Comparison of ENCODE assay signal across 8 cellular contexts in genomic region chr22:50562523-50563409, GRCh38. TPM values are rescaled to one million over a fixed set of nuclear protein-coding genes. Genes with fewer than 3 reads are reported as not detected.
DNase-seq lines count a peak whose midpoint lies in the region; ATAC-seq, FAIRE-seq and TF ChIP-seq lines count a peak whose summit lies in the region.

Gene SYCE3, minus strand, starts transcription at chr22:50562919. Its CDS starts 6,514 bp downstream, at chr22:50556405.

- TF ChIP-seq CTCF in A549 (IDR thresholded peaks at IDR 0.05), result peak; percentile 73

- no peak within 1 kb of the TSS for H3K9ac ChIP-seq in iPS-18a (ENCODE audit: low read length)
- H3K9ac ChIP-seq in skeletal muscle tissue (ENCODE audit: low read depth in 1 of 3, low read length in 3 of 3), result peak within 1 kb of the TSS; percentile 83 to 94 (median 91)

- peaks cover 3% of the 10 kb centered on the region for H3K36me3 ChIP-seq in iPS-18a (ENCODE audit: control insufficient read depth, low read depth, low read length)
- peaks cover 3 to 7% (median 3%) of the 10 kb centered on the region in 3 donors for H3K36me3 ChIP-seq in skeletal muscle tissue (ENCODE audit: control insufficient read depth in 3 of 3, insufficient read depth in 3 of 3, low read length in 3 of 3)

- peak; percentile 90 to 97 for ATAC-seq in A549
- peak; percentile 89 for ATAC-seq in HG03064 (IDR thresholded peaks at IDR 0.05; ENCODE audit: low read depth, unreplicated experiment)

- whole genome bisulfite sequencing in A549 (ENCODE audit: missing lambda C conversion rate), result 3% methylated on average over 6 of the region's 61 CpGs

- H3K4me1 ChIP-seq in A549 (no peaks in the 10 kb centered on the region), iPS-18a (ENCODE audit: control insufficient read depth, low read depth, low read length) (no peaks in the 10 kb centered on the region), skeletal muscle tissue (ENCODE audit: control insufficient read depth in 3 of 3, insufficient read depth in 3 of 3, low read length in 3 of 3) (peaks cover 10 to 19% (median 12%) of the 10 kb centered on the region in 3 donors)

- H3K4me3 ChIP-seq in A549, result peak within 1 kb of the TSS; percentile 64
- H3K4me3 ChIP-seq in iPS-18a (ENCODE audit: low read length), result peak within 1 kb of the TSS; percentile 91
- peak within 1 kb of the TSS; percentile 85 to 90 (median 90) for H3K4me3 ChIP-seq in skeletal muscle tissue (ENCODE audit: low read length in 3 of 3)

- no peak for TF ChIP-seq EP300 in A549 (IDR thresholded peaks at IDR 0.05)

- peak within 1 kb of the TSS; percentile 98 for H3K4me2 ChIP-seq in A549

- H3K9me3 ChIP-seq in A549 (no peaks in the 10 kb centered on the region), iPS-18a (ENCODE audit: control insufficient read depth, low read depth, low read length) (no peaks in the 10 kb centered on the region), skeletal muscle tissue (ENCODE audit: control insufficient read depth in 3 of 3, low read length in 3 of 3) (no peaks in the 10 kb centered on the region)

- TF ChIP-seq RAD21 in A549 (conservative IDR thresholded peaks at IDR 0.05 in 1 of 2, IDR thresholded peaks at IDR 0.05 in 1 of 2), result peak; percentile 34 to 62; a peak in 4 of 5 replicates

- H3K27ac ChIP-seq in A549, result peak within 1 kb of the TSS; percentile 76 to 96
- H3K27ac ChIP-seq in iPS-18a (ENCODE audit: low read length), result no peak within 1 kb of the TSS
- peak within 1 kb of the TSS; percentile 90 for H3K27ac ChIP-seq in skeletal muscle tissue (ENCODE audit: low read depth, low read length)

- TF ChIP-seq POLR2A in A549 (IDR thresholded peaks at IDR 0.05; ENCODE audit: low read length), result peak; percentile 35; the same call in 1 of the 2 replicates
- TF ChIP-seq POLR2A in GM18526 (IDR thresholded peaks at IDR 0.05; ENCODE audit: extremely low read depth, insufficient read length), result peak; percentile 61

- H3K27me3 ChIP-seq in iPS-18a (ENCODE audit: control insufficient read depth, insufficient read depth, low read length), result peaks cover 16% of the 10 kb centered on the region
- peaks cover 0 to 3% (median 3%) of the 10 kb centered on the region in 3 donors for H3K27me3 ChIP-seq in skeletal muscle tissue (ENCODE audit: control insufficient read depth in 3 of 3, insufficient read depth in 3 of 3, low read length in 3 of 3)

- POLR2A ChIA-PET in A549 (lab: Yijun Ruan, JAX), result interaction anchor here (1.0 to 1.6 kb wide), 7 partner anchors 17 to 55 kb away, joined by 3 to 8 read pairs (median 3); partner anchors contain the start of genes KLHDC7B, LMF2, NCAPH2 and SCO2

- CTCF ChIA-PET in A549 (lab: Yijun Ruan, JAX), result interaction anchor here (0.7 to 4.8 kb wide), 28 partner anchors 9 to 290 kb away, joined by 3 to 53 read pairs (median 4); partner anchors contain the start of genes ARSA, CHKB, CPT1B and KLHDC7B

- no peak for FAIRE-seq in A549 (lab: Jason Lieb, UNC)

- DNase-seq in A549 (ENCODE audit: low read depth in 1 of 2, low spot score in 1 of 2), result peak; percentile 73 to 91
- peak; percentile 85 for DNase-seq in NCI-H2107 treated with DMSO at 0.1 percent for 48 hours (lab: John Stamatoyannopoulos, UW; ENCODE audit: unreplicated experiment)
- DNase-seq in UCSD-AML1 (lab: John Stamatoyannopoulos, UW; ENCODE audit: unreplicated experiment), result peak; percentile 96
- DNase-seq in brain pericyte (ENCODE audit: low read depth, low spot score), result peak; percentile 41

TF ChIP-seq in A549, 52 proteins besides CTCF, POLR2A, EP300 and RAD21:
- TF ChIP-seq HDAC2 (IDR thresholded peaks at IDR 0.05) (no peak), RARB (CRISPR knock-in tag; IDR thresholded peaks at IDR 0.05) (no peak), NPAS2 (CRISPR knock-in tag; IDR thresholded peaks at IDR 0.05; ENCODE audit: borderline replicate concordance) (no peak), EHF (CRISPR knock-in tag; IDR thresholded peaks at IDR 0.05) (no peak), ZC3H11A (IDR thresholded peaks at IDR 0.05) (no peak), ZSCAN20 (CRISPR knock-in tag; IDR thresholded peaks at IDR 0.05) (no peak), JUN (IDR thresholded peaks at IDR 0.05) (peak in 1 of 2 experiments; percentile 16; a peak in 1 of 5 replicates), JUNB (IDR thresholded peaks at IDR 0.05) (no peak), BHLHE40 (IDR thresholded peaks at IDR 0.05; ENCODE audit: low read depth, low read length) (no peak), SMC3 (IDR thresholded peaks at IDR 0.05) (peak; percentile 49), FOXS1 (CRISPR knock-in tag; IDR thresholded peaks at IDR 0.05) (no peak), MYC (IDR thresholded peaks at IDR 0.05; ENCODE audit: borderline replicate concordance, low read length) (peak; percentile 37; the same call in 1 of the 2 replicates), E2F6 (IDR thresholded peaks at IDR 0.05; ENCODE audit: borderline replicate concordance, low read depth) (0 out of 2 replicates have a peak, but pooled peaks have one; percentile 19), MAX (IDR thresholded peaks at IDR 0.05) (peak; percentile 40; the same call in 1 of the 2 replicates)
- TF ChIP-seq, protein P1, sequence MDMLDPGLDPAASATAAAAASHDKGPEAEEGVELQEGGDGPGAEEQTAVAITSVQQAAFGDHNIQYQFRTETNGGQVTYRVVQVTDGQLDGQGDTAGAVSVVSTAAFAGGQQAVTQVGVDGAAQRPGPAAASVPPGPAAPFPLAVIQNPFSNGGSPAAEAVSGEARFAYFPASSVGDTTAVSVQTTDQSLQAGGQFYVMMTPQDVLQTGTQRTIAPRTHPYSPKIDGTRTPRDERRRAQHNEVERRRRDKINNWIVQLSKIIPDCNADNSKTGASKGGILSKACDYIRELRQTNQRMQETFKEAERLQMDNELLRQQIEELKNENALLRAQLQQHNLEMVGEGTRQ (IDR thresholded peaks at IDR 0.05), result no peak

RNA-seq across cellular contexts. Expression of gene SYCE3, which starts in this region (rescaled TPM):
- 0.30 and 0.59 TPM in 2 replicates for polyA plus RNA-seq in A549 (2011; rRNA removed)
- polyA plus RNA-seq in A549 (2012; cell fraction: cytosol; rRNA removed), result 0.49 and 0.77 TPM in 2 replicates
- polyA plus RNA-seq in A549 (2012; cell fraction: nucleus; rRNA removed), result not detected in 2 replicates
- 0.29 to 0.45 TPM in 2 of 3 replicates, not detected in the other for polyA plus RNA-seq in A549 (2017; fragmentation: RNase III; extraction: RNeasy Plus Mini Kit Qiagen cat#74134 plus additional on column Dnase treatment)
- polyA minus RNA-seq in A549 (2011; rRNA and poly(A)+ RNA removed), result not detected in 2 replicates
- total RNA-seq in skeletal muscle tissue, result not detected

Comparison
In these comparisons a context has a peak if more than half of its experiments do, and no peak if none do; other contexts are left out.
1. Peak in DNase-seq, ATAC-seq, H3K4me3 ChIP-seq, H3K27ac ChIP-seq and H3K4me2 ChIP-seq in A549; RNA of the gene not detected or under 1 TPM.
2. DNase-seq: peak in every context shown above with its lines; median percentile 96 in UCSD-AML1; 85 in NCI-H2107 treated with DMSO at 0.1 percent for 48 hours; 82 in A549; 41 in brain pericyte.